1 cellular context compared by ENCODE assay signal in genomic region chr1:2406451-2407041, GRCh38.
A peak's percentile ranks its signal among the peaks of the same experiment; 100 is the strongest.
TF ChIP-seq lines count a peak whose summit lies in the region.

No MANE protein-coding gene starts in this region.

TF ChIP-seq in H1, 55 proteins besides CTCF, POLR2A, EP300 and RAD21:
- TF ChIP-seq CHD2 (IDR thresholded peaks at IDR 0.05; ENCODE audit: low read length) (no peak), CHD7 (IDR thresholded peaks at IDR 0.05; ENCODE audit: insufficient replicate concordance, low read length) (no peak), POLR2AphosphoS5 (IDR thresholded peaks at IDR 0.05; ENCODE audit: low read depth, low read length) (0 out of 2 replicates have a peak, but pooled peaks have one; percentile 34)
